ENCODE assay signal across 23 cellular contexts in genomic region chr16:66014221-66014620, GRCh38.
DNase-seq lines count a peak whose midpoint lies in the region; ATAC-seq and TF ChIP-seq lines count a peak whose summit lies in the region.
"Had no signal": no experiment of that assay in that cellular context is flagged by ENCODE, and none has a peak within 500 bp of the region (broad histone marks: within the 10 kb centered on the region; RNA-seq: fewer than 3 reads in every experiment).

No MANE protein-coding gene starts in this region.

- H3K79me2 ChIP-seq in PC-3 (ENCODE audit: low read length) = no peaks in the 10 kb centered on the region

- H3K9me1 ChIP-seq in IMR-90 (ENCODE audit: insufficient read depth, low read length) = no peaks in the 10 kb centered on the region

- H3K4me3 ChIP-seq in BLaER1 = no peak overlapping the region
- peak overlapping the region; percentile 4; the same call in 1 of the 2 replicates for H3K4me3 ChIP-seq in GM12865 (ENCODE audit: low read depth, low read length)
- H3K4me3 ChIP-seq in IMR-90 (ENCODE audit: insufficient read depth, low read depth, low read length) = no peak overlapping the region
- no peak overlapping the region for H3K4me3 ChIP-seq in epithelial cell of esophagus (ENCODE audit: low read length)
- no peak overlapping the region for H3K4me3 ChIP-seq in PC-3 (ENCODE audit: low read length)
- H3K4me3 ChIP-seq: A549, HAP-1 had no signal

- H3K27me3 Mint-ChIP-seq in T-cell = peaks cover 12 to 19% of the 10 kb centered on the region in 2 donors
- H3K27me3 Mint-ChIP-seq in glutamatergic neuron (ENCODE audit: unreplicated experiment) = peaks cover 1% of the 10 kb centered on the region
- H3K27me3 Mint-ChIP-seq: CD8-positive, alpha-beta memory T cell had no signal

- dilution Hi-C loops in IMR-90 (cut with HindIII; ENCODE audit: low sequenced_read_pairs, unreplicated experiment) = no loop called here

- H2BK15ac ChIP-seq in IMR-90 (ENCODE audit: low read depth, low read length) = no peak overlapping the region

- H3K9me3 ChIP-seq in BLaER1 (no peaks in the 10 kb centered on the region), IMR-90 (ENCODE audit: control insufficient read depth, insufficient read depth, low read length) (no peaks in the 10 kb centered on the region), PC-3 (ENCODE audit: low read length) (no peaks in the 10 kb centered on the region)
- H3K9me3 ChIP-seq: A549, BE2C, HAP-1 had no signal

- H3K79me1 ChIP-seq in IMR-90 (ENCODE audit: low read depth in 1 of 2, low read length in 2 of 2) = no peaks in the 10 kb centered on the region

- no peak overlapping the region for H4K5ac ChIP-seq in IMR-90 (ENCODE audit: low read depth, low read length)

- CTCF ChIA-PET in IMR-90 (lab: Yijun Ruan, JAX) (no interaction called here), T-cell (lab: Charles Lee) (no interaction called here), PC-3 (lab: Charles Lee) (no interaction called here)

- intact Hi-C loops in IMR-90 (cut with micrococcal nuclease) (no loop called here), PC-3 (cut with micrococcal nuclease) (no loop called here)

- WGBS in IMR-90 (ENCODE audit: extremely low coverage in 2 of 2, insufficient read length in 1 of 2), 2 experiments = no CpG with 5 or more reads among the region's 2 CpGs

- TF ChIP-seq POLR2A in IMR-90 (IDR thresholded peaks at IDR 0.05; ENCODE audit: low read depth, low read length) = no peak

- H3K14ac ChIP-seq in IMR-90 (replicated peaks; ENCODE audit: low read depth, low read length) = no peak overlapping the region

- no peak overlapping the region for H2AK5ac ChIP-seq in IMR-90 (ENCODE audit: low read depth, low read length)

- POLR2A ChIA-PET in IMR-90 (lab: Charles Lee; ENCODE audit: unreplicated experiment) = no interaction called here
- POLR2A ChIA-PET in T-cell (lab: Charles Lee) = no interaction called here
- POLR2A ChIA-PET in PC-3 (lab: Charles Lee; ENCODE audit: unreplicated experiment) = no interaction called here

- DNase-seq in GM12865 (ENCODE audit: low read depth) = peak; percentile 38
- no peak for DNase-seq in IMR-90
- DNase-seq in epithelial cell of esophagus (ENCODE audit: low read depth) = peak; percentile 27
- DNase-seq in T-cell = no peak
- no peak for DNase-seq in glutamatergic neuron
- no peak for DNase-seq in PC-3
- DNase-seq: 8988T; ACHN; AML-193; BE2C; CD4-positive, alpha-beta T cell; CD8-positive, alpha-beta memory T cell; DMS 273 treated with DMSO at 0.1 percent for 48 hours; DMS79; EL; GDM1; GOT3; HFFc6 had no signal

- H2BK120ac ChIP-seq in IMR-90 (ENCODE audit: low read depth, low read length) = no peak overlapping the region

- H4K91ac ChIP-seq in IMR-90 (ENCODE audit: insufficient read depth, low read depth, low read length) = no peak overlapping the region

- H3K56ac ChIP-seq in IMR-90 (ENCODE audit: extremely low read depth, insufficient read depth, low read length) = no peak overlapping the region

- H3K9ac ChIP-seq in BLaER1 (no peak overlapping the region), IMR-90 (ENCODE audit: low read depth, low read length) (no peak overlapping the region), PC-3 (ENCODE audit: low read length) (no peak overlapping the region)

- no peaks in the 10 kb centered on the region for H3K36me3 Mint-ChIP-seq in T-cell
- no peaks in the 10 kb centered on the region for H3K36me3 Mint-ChIP-seq in glutamatergic neuron (ENCODE audit: unreplicated experiment)
- H3K36me3 Mint-ChIP-seq: CD14-positive monocyte; CD8-positive, alpha-beta memory T cell had no signal

- BruUV-seq in IMR-90 (replicated peaks; lab: Mats Ljungman, UMichigan) (no TSS peak), PC-3 (replicated peaks; lab: Mats Ljungman, UMichigan) (no TSS peak)

- H3K4me3 Mint-ChIP-seq in T-cell (no peak overlapping the region), glutamatergic neuron (ENCODE audit: unreplicated experiment) (no peak overlapping the region)
- H3K4me3 Mint-ChIP-seq: CD14-positive monocyte; CD4-positive, alpha-beta T cell; CD8-positive, alpha-beta memory T cell; HFFc6 had no signal

- H3K27ac Mint-ChIP-seq in T-cell (no peak overlapping the region), glutamatergic neuron (ENCODE audit: unreplicated experiment) (no peak overlapping the region)
- H3K27ac Mint-ChIP-seq: CD4-positive, alpha-beta T cell; CD8-positive, alpha-beta memory T cell; HFFc6 had no signal

- H3K23ac ChIP-seq in IMR-90 (ENCODE audit: low read depth, low read length) = no peak overlapping the region

- no peak for ATAC-seq in IMR-90 (ENCODE audit: low read depth)
- no peak for ATAC-seq in T-cell (replicated peaks in 1 of 4)
- ATAC-seq in HG03571 (IDR thresholded peaks at IDR 0.05; ENCODE audit: unreplicated experiment) = no peak
- no peak for ATAC-seq in PC-3
- ATAC-seq: A549 had no signal

- no peaks in the 10 kb centered on the region for H3K4me1 Mint-ChIP-seq in T-cell
- H3K4me1 Mint-ChIP-seq in glutamatergic neuron (ENCODE audit: low read depth, unreplicated experiment) = no peaks in the 10 kb centered on the region
- H3K4me1 Mint-ChIP-seq: CD14-positive monocyte; CD8-positive, alpha-beta memory T cell had no signal

- no peaks in the 10 kb centered on the region for H3K9me2 ChIP-seq in PC-3 (replicated peaks; ENCODE audit: low read length)

- H3K4me1 ChIP-seq in BLaER1 (peaks cover 13% of the 10 kb centered on the region; the same call in 1 of the 2 replicates), IMR-90 (ENCODE audit: control insufficient read depth, insufficient read depth, low read length) (no peaks in the 10 kb centered on the region), PC-3 (ENCODE audit: insufficient read depth, low read length) (no peaks in the 10 kb centered on the region)
- H3K4me1 ChIP-seq: A549, BE2C, HAP-1 had no signal

- no peaks in the 10 kb centered on the region for H3K27me3 ChIP-seq in BLaER1
- no peaks in the 10 kb centered on the region; the same call in 1 of the 2 replicates for H3K27me3 ChIP-seq in IMR-90 (ENCODE audit: control insufficient read depth, insufficient read depth, low read length)
- H3K27me3 ChIP-seq in PC-3 (ENCODE audit: low read length) = no peaks in the 10 kb centered on the region
- H3K27me3 ChIP-seq: BE2C had no signal

- no peak overlapping the region for H2BK20ac ChIP-seq in IMR-90 (ENCODE audit: low read depth, low read length)

- H3K4me2 ChIP-seq in BLaER1 (0 out of 2 replicates have a peak overlapping the region, but pooled peaks have one; percentile 16), IMR-90 (ENCODE audit: low read depth, low read length) (no peak overlapping the region), PC-3 (ENCODE audit: low read length) (no peak overlapping the region)
- H3K4me2 ChIP-seq: A549 had no signal

- no peaks in the 10 kb centered on the region for H3F3A ChIP-seq in PC-3 (ENCODE audit: low read length, unreplicated experiment)

- no peaks in the 10 kb centered on the region for H3K9me3 Mint-ChIP-seq in T-cell
- H3K9me3 Mint-ChIP-seq in glutamatergic neuron (ENCODE audit: unreplicated experiment) = no peaks in the 10 kb centered on the region
- H3K9me3 Mint-ChIP-seq: CD4-positive, alpha-beta T cell; HFFc6 had no signal

- H4K20me1 ChIP-seq in BLaER1 (no peaks in the 10 kb centered on the region), IMR-90 (ENCODE audit: insufficient read depth, low read length) (no peaks in the 10 kb centered on the region), PC-3 (ENCODE audit: low read length) (no peaks in the 10 kb centered on the region)

- no peak overlapping the region for H4K8ac ChIP-seq in IMR-90 (ENCODE audit: low read depth in 2 of 2, low read length in 2 of 2)

- in situ Hi-C loops in IMR-90 (cut with MboI; ENCODE audit: low sequenced_read_pairs) = no loop called here

- 0 out of 2 replicates have a peak overlapping the region, but pooled peaks have one; percentile 7 for H3K4ac ChIP-seq in IMR-90 (ENCODE audit: low read depth, low read length)

- TF ChIP-seq RAD21 in IMR-90 (IDR thresholded peaks at IDR 0.05; ENCODE audit: low read length) = no peak

- H2BK5ac ChIP-seq in IMR-90 (ENCODE audit: low read depth, low read length, poor library complexity, severe bottlenecking) = no peak overlapping the region

- H3K27ac ChIP-seq in BLaER1 (no peak overlapping the region), IMR-90 (ENCODE audit: insufficient read depth, low read length) (no peak overlapping the region), PC-3 (ENCODE audit: low read length) (no peak overlapping the region)
- H3K27ac ChIP-seq: A549 had no signal

- no peak overlapping the region for H3K18ac ChIP-seq in IMR-90 (ENCODE audit: low read depth, low read length)

- H2AK9ac ChIP-seq in IMR-90 (replicated peaks; ENCODE audit: low read depth, low read length, poor library complexity) = no peak overlapping the region

- H2AFZ ChIP-seq in IMR-90 (replicated peaks; ENCODE audit: low read length, poor library complexity) = no peak overlapping the region
- no peak overlapping the region for H2AFZ ChIP-seq in PC-3 (ENCODE audit: low read length)

- TF ChIP-seq CTCF in GM12865 (IDR thresholded peaks at IDR 0.05; ENCODE audit: insufficient read depth, low read depth, low read length, missing control alignments) = no peak
- TF ChIP-seq CTCF in IMR-90 (conservative IDR thresholded peaks at IDR 0.05; ENCODE audit: low read depth, low read length) = no peak
- TF ChIP-seq CTCF in epithelial cell of esophagus (IDR thresholded peaks at IDR 0.05; ENCODE audit: insufficient read depth, low read depth, low read length, missing control alignments) = no peak
- no peak for TF ChIP-seq CTCF in glutamatergic neuron (IDR thresholded peaks at IDR 0.05; ENCODE audit: partially characterized antibody, unreplicated experiment)
- no peak for TF ChIP-seq CTCF in PC-3 (conservative IDR thresholded peaks at IDR 0.05; ENCODE audit: low read depth, low read length)

- H3K36me3 ChIP-seq in BLaER1 = no peaks in the 10 kb centered on the region
- H3K36me3 ChIP-seq in IMR-90 (ENCODE audit: control insufficient read depth, insufficient read depth, low read length) = no peaks in the 10 kb centered on the region
- H3K36me3 ChIP-seq in PC-3 (ENCODE audit: low read depth, low read length) = no peaks in the 10 kb centered on the region
- H3K36me3 ChIP-seq: BE2C, HAP-1 had no signal

TF ChIP-seq in IMR-90, 13 proteins besides CTCF, POLR2A, EP300 and RAD21:
- TF ChIP-seq CEBPB (IDR thresholded peaks at IDR 0.05; ENCODE audit: low read depth, low read length) (no peak), SMC3 (IDR thresholded peaks at IDR 0.05; ENCODE audit: low read depth, low read length) (no peak), NFE2L2 (IDR thresholded peaks at IDR 0.05; ENCODE audit: low read depth, low read length) (no peak), ELK1 (IDR thresholded peaks at IDR 0.05; ENCODE audit: borderline replicate concordance, low read depth, low read length) (no peak), MAFK (IDR thresholded peaks at IDR 0.05; ENCODE audit: low read depth, low read length) (no peak)

Comparison
In these comparisons a context has a peak if more than half of its experiments do, and no peak if none do; other contexts are left out.
1. DNase-seq: peak in GM12865 (single experiment) and epithelial cell of esophagus (single experiment); none in IMR-90 (single experiment), T-cell (0 of 34), glutamatergic neuron (single experiment) and PC-3 (single experiment).